In the genomic region with DNA sequence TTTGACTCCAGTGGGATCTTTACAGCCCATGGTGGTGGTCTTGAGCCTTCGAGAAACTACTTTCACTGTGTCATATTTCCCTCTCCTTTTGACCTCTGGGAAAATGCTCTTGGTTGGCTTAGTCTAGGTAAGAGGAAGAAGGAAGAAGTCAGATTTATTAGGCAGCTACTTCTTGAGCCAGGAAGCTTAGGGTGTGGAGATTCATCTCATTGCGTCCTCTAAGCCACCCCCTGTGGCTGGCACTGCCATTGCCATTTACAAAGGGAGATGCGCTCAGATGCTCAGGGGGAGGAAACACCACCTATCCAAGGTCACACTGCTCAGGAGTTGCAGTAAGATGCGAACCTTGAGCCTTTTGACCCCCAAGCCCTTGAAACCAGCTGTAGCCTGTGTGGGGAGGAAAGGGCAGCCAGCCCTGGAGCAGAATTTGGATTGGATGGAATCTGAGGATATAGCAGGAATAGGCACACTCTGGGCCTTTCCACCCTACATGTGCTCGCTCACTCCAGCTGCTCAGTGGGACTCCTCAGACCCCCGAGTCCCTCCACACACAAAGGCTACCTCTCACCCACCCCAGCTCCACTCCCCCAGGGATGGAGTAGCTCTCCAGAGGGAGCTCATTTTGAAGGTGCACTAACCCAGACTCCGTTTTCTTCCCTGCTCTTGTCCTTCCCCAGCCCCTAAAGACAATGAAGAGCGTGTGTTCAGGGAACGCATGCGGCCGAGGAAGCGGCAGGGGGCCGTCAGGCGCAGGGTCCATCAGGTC, we compare ENCODE assay signal across 27 cellular contexts.
"Had no signal": no experiment of that assay in that cellular context is flagged by ENCODE, and none has a peak within 500 bp of the region (broad histone marks: within the 10 kb centered on the region; RNA-seq: fewer than 3 reads in every experiment).

No MANE protein-coding gene starts in this region.

- H3K27ac Mint-ChIP-seq: activated CD4-positive, alpha-beta memory T cell treated with anti-CD3 and anti-CD28 coated beads, Interleukin-2, amount 10 ng/mL, durations not matched to agents 7 days and 5 days; activated CD4-positive, alpha-beta T cell treated with anti-CD3 and anti-CD28 coated beads, Interleukin-2, amount 10 ng/mL, durations not matched to agents 7 days and 5 days; activated naive CD4-positive, alpha-beta T cell treated with anti-CD3 and anti-CD28 coated beads, Interleukin-2, amount 50 U/mL, for 72 hours; activated T-cell treated with anti-CD3 and anti-CD28 coated beads, Interleukin-2, amount 50 U/mL, for 72 hours; endodermal cell; mesothelial cell of epicardium; naive thymus-derived CD4-positive, alpha-beta T cell; stimulated activated naive CD8-positive, alpha-beta T cell treated with anti-CD3 and anti-CD28 coated beads, Interleukin-15, Interleukin-2, amounts not matched to agents 100 ng/mL and 50 ng/mL, for 24 hours had no signal

- H3K27me3 ChIP-seq: adrenal gland, body of pancreas, cardiac muscle cell, esophagus squamous epithelium, right atrium auricular region, spleen, vagina had no signal

- H3K9me3 ChIP-seq: adrenal gland, body of pancreas, esophagus squamous epithelium, right atrium auricular region, spleen, thoracic aorta, vagina had no signal

- H3K36me3 ChIP-seq: adrenal gland, cardiac muscle cell, right atrium auricular region, thoracic aorta, vagina had no signal

- H3K4me1 Mint-ChIP-seq: mesothelial cell of epicardium, neural crest cell had no signal

- H3K36me3 Mint-ChIP-seq: activated naive CD4-positive, alpha-beta T cell treated with anti-CD3 and anti-CD28 coated beads, Interleukin-2, amount 50 U/mL, for 72 hours; mesothelial cell of epicardium had no signal

- DNase-seq: activated CD4-positive, alpha-beta memory T cell treated with anti-CD3 and anti-CD28 coated beads, Interleukin-2, amount 10 ng/mL, durations not matched to agents 7 days and 5 days; activated CD4-positive, alpha-beta T cell treated with anti-CD3 and anti-CD28 coated beads for 1 hour; activated CD4-positive, alpha-beta T cell treated with anti-CD3 and anti-CD28 coated beads, Interleukin-2, amount 10 ng/mL, durations not matched to agents 7 days and 5 days; activated naive CD4-positive, alpha-beta T cell; activated T-cell treated with anti-CD3 and anti-CD28 coated beads, Interleukin-2, amount 50 U/mL, for 72 hours; adrenal gland; aorta; body of pancreas; endodermal cell; esophagus squamous epithelium; foreskin melanocyte; glutamatergic neuron; mammary epithelial cell; naive thymus-derived CD4-positive, alpha-beta T cell; occipital lobe; spleen; stimulated activated CD4-positive, alpha-beta T cell treated with anti-CD3 and anti-CD28 coated beads, Interleukin-2, amount 100 ng/mL, for 48 hours; T-helper 2 cell; trophoblast cell had no signal

- H3K4me3 Mint-ChIP-seq: activated CD4-positive, alpha-beta memory T cell treated with anti-CD3 and anti-CD28 coated beads, Interleukin-2, amount 10 ng/mL, durations not matched to agents 7 days and 5 days; activated CD4-positive, alpha-beta T cell treated with anti-CD3 and anti-CD28 coated beads, Interleukin-2, amount 10 ng/mL, durations not matched to agents 7 days and 5 days; activated T-cell treated with anti-CD3 and anti-CD28 coated beads, Interleukin-2, amount 50 U/mL, for 72 hours; endodermal cell; mesothelial cell of epicardium; naive thymus-derived CD4-positive, alpha-beta T cell; neural crest cell; stimulated activated naive CD8-positive, alpha-beta T cell treated with anti-CD3 and anti-CD28 coated beads, Interleukin-15, Interleukin-2, amounts not matched to agents 100 ng/mL and 50 ng/mL, for 24 hours had no signal

- H3K4me3 ChIP-seq: adrenal gland, body of pancreas, cardiac muscle cell, esophagus squamous epithelium, right atrium auricular region, spleen, thoracic aorta, vagina had no signal

- H3K27ac ChIP-seq: adrenal gland, body of pancreas, cardiac muscle cell, esophagus squamous epithelium, right atrium auricular region, spleen, thoracic aorta, vagina had no signal

- H3K9me3 Mint-ChIP-seq: activated CD4-positive, alpha-beta memory T cell treated with anti-CD3 and anti-CD28 coated beads, Interleukin-2, amount 10 ng/mL, durations not matched to agents 7 days and 5 days; activated CD4-positive, alpha-beta T cell treated with anti-CD3 and anti-CD28 coated beads, Interleukin-2, amount 10 ng/mL, durations not matched to agents 7 days and 5 days; activated naive CD4-positive, alpha-beta T cell treated with anti-CD3 and anti-CD28 coated beads, Interleukin-2, amount 50 U/mL, for 72 hours; activated T-cell treated with anti-CD3 and anti-CD28 coated beads, Interleukin-2, amount 50 U/mL, for 72 hours; endodermal cell; mesothelial cell of epicardium; naive thymus-derived CD4-positive, alpha-beta T cell; neural crest cell; stimulated activated naive CD8-positive, alpha-beta T cell treated with anti-CD3 and anti-CD28 coated beads, Interleukin-15, Interleukin-2, amounts not matched to agents 100 ng/mL and 50 ng/mL, for 24 hours had no signal

- H3K27me3 Mint-ChIP-seq: activated CD4-positive, alpha-beta memory T cell treated with anti-CD3 and anti-CD28 coated beads, Interleukin-2, amount 10 ng/mL, durations not matched to agents 7 days and 5 days; stimulated activated naive CD8-positive, alpha-beta T cell treated with anti-CD3 and anti-CD28 coated beads, Interleukin-15, Interleukin-2, amounts not matched to agents 100 ng/mL and 50 ng/mL, for 24 hours had no signal

- H3K4me1 ChIP-seq: adrenal gland, body of pancreas, esophagus squamous epithelium, right atrium auricular region, spleen, vagina had no signal

- ATAC-seq: activated naive CD4-positive, alpha-beta T cell treated with anti-CD3 and anti-CD28 coated beads, Interleukin-2, amount 50 U/mL, for 72 hours; activated T-cell treated with anti-CD3 and anti-CD28 coated beads, Interleukin-2, amount 50 U/mL, for 72 hours; body of pancreas; naive thymus-derived CD4-positive, alpha-beta T cell had no signal
